23 cellular contexts compared by ENCODE assay signal in the genomic region with DNA sequence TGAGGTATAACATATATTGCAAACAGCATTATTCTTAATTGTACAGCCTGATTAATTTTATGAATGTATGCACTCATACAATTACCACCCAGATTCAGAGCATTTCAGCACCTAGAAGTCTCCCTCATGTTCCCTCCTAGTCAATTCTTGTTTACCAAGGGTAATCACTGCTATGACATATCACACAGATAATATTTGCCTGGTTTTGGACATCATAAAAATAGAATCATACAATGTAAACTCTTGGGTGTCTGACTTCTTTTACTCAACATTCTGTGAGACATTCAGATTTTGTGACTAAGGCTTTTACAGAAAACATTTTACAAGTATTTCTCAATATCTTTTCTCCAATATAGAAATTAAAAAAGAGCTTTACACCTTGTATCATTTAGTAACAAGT.
"Had no signal": no experiment of that assay in that cellular context is flagged by ENCODE, and none has a peak within 500 bp of the region (broad histone marks: within the 10 kb centered on the region; RNA-seq: fewer than 3 reads in every experiment).

No MANE protein-coding gene starts in this region.

- H3K9me3 ChIP-seq: sigmoid colon, upper lobe of right lung had no signal

- H3K9me3 Mint-ChIP-seq: activated T-helper 2 cell treated with anti-CD3 and anti-CD28 coated beads, Interferon-gamma antibody, Interleukin-2, Interleukin-4, amounts not matched to agents 10 μg/mL and 5 μg/mL and 100 μg/mL, durations not matched to agents 14 hours and 24 hours and 36 hours had no signal

- ATAC-seq: activated T-cell treated with anti-CD3 and anti-CD28 coated beads, Interleukin-2, amount 50 U/mL, for 4 hours; naive thymus-derived CD8-positive, alpha-beta T cell; upper lobe of right lung had no signal

- H3K27ac Mint-ChIP-seq: activated naive CD8-positive, alpha-beta T cell; activated T-helper 2 cell treated with anti-CD3 and anti-CD28 coated beads, Interferon-gamma antibody, Interleukin-2, Interleukin-4, amounts not matched to agents 10 μg/mL and 5 μg/mL and 100 μg/mL, durations not matched to agents 14 hours and 24 hours and 36 hours; immature natural killer cell; mesothelial cell of epicardium; naive thymus-derived CD8-positive, alpha-beta T cell; progenitor cell of endocrine pancreas had no signal

- H3K27me3 Mint-ChIP-seq: progenitor cell of endocrine pancreas had no signal

- H3K4me3 Mint-ChIP-seq: activated naive CD8-positive, alpha-beta T cell; activated T-cell treated with anti-CD3 and anti-CD28 coated beads, Interleukin-2, amount 50 U/mL, for 4 hours; immature natural killer cell; mesothelial cell of epicardium; naive thymus-derived CD8-positive, alpha-beta T cell had no signal

- H3K36me3 ChIP-seq: left ventricle myocardium inferior, sigmoid colon, upper lobe of right lung had no signal

- DNase-seq: activated CD4-positive, alpha-beta T cell treated with anti-CD3 and anti-CD28 coated beads for 4 hours; activated CD4-positive, alpha-beta T cell treated with anti-CD3 and anti-CD28 coated beads, Interleukin-2, amount 50 U/mL, for 48 hours; activated CD4-positive, CD25-positive, alpha-beta regulatory T cell; activated CD8-positive, alpha-beta memory T cell treated with anti-CD3 and anti-CD28 coated beads, Interleukin-2, amount 50 U/mL, for 48 hours; activated naive CD4-positive, alpha-beta T cell; activated T-cell treated with anti-CD3 and anti-CD28 coated beads, Interleukin-2, amount 50 U/mL, for 4 hours; amygdala; effector memory CD4-positive, alpha-beta T cell; glutamatergic neuron; immature natural killer cell; left ventricle myocardium inferior; naive thymus-derived CD8-positive, alpha-beta T cell; retina; sigmoid colon; stimulated activated CD4-positive, alpha-beta T cell treated with anti-CD3 and anti-CD28 coated beads, Interleukin-4, amount 100 ng/mL, for 1 hour; stimulated activated naive CD4-positive, alpha-beta T cell treated with Interleukin-2 at 50 U/mL for 16 hours; T1000; upper lobe of right lung had no signal

- H3K4me1 ChIP-seq: left ventricle myocardium inferior, sigmoid colon, upper lobe of right lung had no signal

- H3K27ac ChIP-seq: hepatocyte, left ventricle myocardium inferior, sigmoid colon, upper lobe of right lung had no signal

- H3K36me3 Mint-ChIP-seq: activated naive CD8-positive, alpha-beta T cell; immature natural killer cell; naive thymus-derived CD8-positive, alpha-beta T cell had no signal

- H3K4me3 ChIP-seq: hepatocyte, left ventricle myocardium inferior, sigmoid colon, upper lobe of right lung had no signal

- H3K27me3 ChIP-seq: hepatocyte, sigmoid colon, upper lobe of right lung had no signal

- H3K4me1 Mint-ChIP-seq: immature natural killer cell had no signal

- H2AFZ ChIP-seq: hepatocyte had no signal

- H3K4me2 ChIP-seq: hepatocyte had no signal
